In genomic region chr6:37850728-37851285, GRCh38 we compare ENCODE assay signal across 1 cellular context.
A peak's percentile ranks its signal among the peaks of the same experiment; 100 is the strongest.
TF ChIP-seq lines count a peak whose summit lies in the region.

No MANE protein-coding gene starts in this region.

TF ChIP-seq in GM12878, 131 proteins besides CTCF, POLR2A, EP300 and RAD21:
- TF ChIP-seq, protein P1, sequence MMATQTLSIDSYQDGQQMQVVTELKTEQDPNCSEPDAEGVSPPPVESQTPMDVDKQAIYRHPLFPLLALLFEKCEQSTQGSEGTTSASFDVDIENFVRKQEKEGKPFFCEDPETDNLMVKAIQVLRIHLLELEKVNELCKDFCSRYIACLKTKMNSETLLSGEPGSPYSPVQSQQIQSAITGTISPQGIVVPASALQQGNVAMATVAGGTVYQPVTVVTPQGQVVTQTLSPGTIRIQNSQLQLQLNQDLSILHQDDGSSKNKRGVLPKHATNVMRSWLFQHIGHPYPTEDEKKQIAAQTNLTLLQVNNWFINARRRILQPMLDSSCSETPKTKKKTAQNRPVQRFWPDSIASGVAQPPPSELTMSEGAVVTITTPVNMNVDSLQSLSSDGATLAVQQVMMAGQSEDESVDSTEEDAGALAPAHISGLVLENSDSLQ (IDR thresholded peaks at IDR 0.05) = peak; percentile 62; the same call in 1 of the 2 replicates
- TF ChIP-seq ATF7 (IDR thresholded peaks at IDR 0.05; ENCODE audit: low read depth) = peak; percentile 32; the same call in 1 of the 2 replicates
- peak; percentile 50 for TF ChIP-seq ZNF384 (IDR thresholded peaks at IDR 0.05; ENCODE audit: borderline replicate concordance, low read depth, low read length)
- TF ChIP-seq HDGF (IDR thresholded peaks at IDR 0.05) = 0 out of 2 replicates have a peak, but pooled peaks have one; percentile 33
- TF ChIP-seq HDAC2 (IDR thresholded peaks at IDR 0.05) = no peak
- peak; percentile 71 to 73; a peak in 2 of 4 replicates for TF ChIP-seq BHLHE40 (IDR thresholded peaks at IDR 0.05; ENCODE audit: borderline replicate concordance in 1 of 2, low read depth in 2 of 2, low read length in 1 of 2)
- TF ChIP-seq GABPA (IDR thresholded peaks at IDR 0.05; ENCODE audit: low read depth) = no peak
- TF ChIP-seq MYB (IDR thresholded peaks at IDR 0.05; ENCODE audit: borderline replicate concordance, low read depth, low read length) = no peak
- TF ChIP-seq PAX5 (IDR thresholded peaks at IDR 0.05; ENCODE audit: borderline replicate concordance, low read depth, low read length) = 0 out of 2 replicates have a peak, but pooled peaks have one; percentile 7
